In genomic region chr5:179817071-179817840, GRCh38 we compare ENCODE assay signal across 2 cellular contexts.
TF ChIP-seq lines count a peak whose summit lies in the region.

No MANE protein-coding gene starts in this region.

TF ChIP-seq in GM23338, 12 proteins besides CTCF, POLR2A, EP300 and RAD21:
- TF ChIP-seq ZNF114 (CRISPR knock-in tag; IDR thresholded peaks at IDR 0.05) = no peak
TF ChIP-seq in GM23338: peak in this region for 0.

TF ChIP-seq in K562, 482 proteins besides CTCF, POLR2A, EP300 and RAD21:
- TF ChIP-seq ZBTB33 (CRISPR knock-in tag; IDR thresholded peaks at IDR 0.05) (peak; percentile 93), RBM22 (IDR thresholded peaks at IDR 0.05; ENCODE audit: low read depth, low read length, poor library complexity, severe bottlenecking) (no peak), POLR2G (IDR thresholded peaks at IDR 0.05; ENCODE audit: low read depth, low read length) (peak; percentile 12; the same call in 1 of the 2 replicates), XRCC4 (IDR thresholded peaks at IDR 0.05; ENCODE audit: extremely low read depth, insufficient read depth, insufficient read length) (no peak), PCBP1 (IDR thresholded peaks at IDR 0.05; ENCODE audit: low read depth, low read length, poor library complexity, severe bottlenecking) (peak; percentile 54), VEZF1 (CRISPR knock-in tag; IDR thresholded peaks at IDR 0.05) (0 out of 2 replicates have a peak, but pooled peaks have one; percentile 13)
